ENCODE assay signal across 8 cellular contexts in the genomic region with DNA sequence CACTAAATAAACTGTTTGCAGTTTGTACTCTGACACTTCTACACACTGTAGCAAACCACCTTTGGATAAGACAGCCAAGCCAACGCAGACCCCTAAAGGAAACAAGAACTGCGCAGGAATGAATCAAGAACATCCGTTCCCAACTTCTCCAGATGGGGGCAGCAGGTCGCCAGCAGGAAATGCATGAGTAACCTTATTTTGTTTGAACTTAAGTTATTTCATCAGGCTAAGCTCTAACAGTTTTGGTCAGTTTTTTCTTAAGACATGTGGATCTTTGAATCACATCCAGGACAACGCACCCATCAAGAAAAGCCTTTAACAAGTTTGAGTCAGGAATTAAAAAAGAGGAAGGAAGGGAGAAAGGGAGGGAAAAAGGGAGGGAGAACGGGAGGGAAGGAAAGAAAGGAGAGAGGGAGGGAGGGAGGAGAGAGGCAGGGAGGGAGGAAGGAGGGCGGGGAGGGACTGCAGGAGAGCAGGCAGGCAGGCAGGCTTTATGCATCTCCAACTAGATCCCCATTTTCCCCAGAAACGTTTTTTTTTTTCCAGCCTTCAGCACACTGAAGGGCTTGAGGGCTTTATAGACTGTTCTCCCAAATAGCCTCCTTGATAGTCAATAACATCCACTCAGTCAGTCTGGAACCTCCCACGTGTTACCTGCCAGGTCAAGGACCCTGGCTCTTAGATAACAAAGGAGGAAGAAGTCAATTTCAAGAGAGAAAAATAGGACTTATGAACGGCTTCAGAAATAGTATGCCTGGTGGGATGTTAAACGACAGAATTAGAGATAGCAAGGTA. TPM values are rescaled to one million over a fixed set of nuclear protein-coding genes. Genes with fewer than 3 reads are reported as not detected.
DNase-seq lines count a peak whose midpoint lies in the region; ATAC-seq, FAIRE-seq and TF ChIP-seq lines count a peak whose summit lies in the region.

No MANE protein-coding gene starts in this region.

- CTCF ChIA-PET in WTC11 (lab: Charles Lee), result interaction anchor here (0.6 to 6.3 kb wide), 43 partner anchors 9 to 957 kb away, joined by 3 to 358 read pairs (median 5); a partner anchor contains a TSS

- FAIRE-seq in islet of Langerhans (lab: Jason Lieb, UNC), result peak; percentile 86

- H3K4me3 ChIP-seq in cardiac fibroblast (replicated peaks in 1 of 2; ENCODE audit: low read depth in 2 of 2, low read length in 2 of 2), result peak overlapping the region; percentile 8 to 41

- POLR2A ChIA-PET in WTC11 (lab: Charles Lee), result no interaction called here

- ATAC-seq in WTC11 (peak; percentile 79), HG03342 (IDR thresholded peaks at IDR 0.05; ENCODE audit: unreplicated experiment) (no peak)

- no peaks in the 10 kb centered on the region for H3K9me3 Mint-ChIP-seq in WTC11

- peaks cover 23% of the 10 kb centered on the region for H3K4me1 Mint-ChIP-seq in WTC11

- peak; percentile 24; the same call in 1 of the 2 replicates for TF ChIP-seq CTCF in WTC11 (IDR thresholded peaks at IDR 0.05)
- TF ChIP-seq CTCF in cardiac fibroblast (IDR thresholded peaks at IDR 0.05; ENCODE audit: low read depth, low read length), result peak; percentile 79

- H3K27ac Mint-ChIP-seq in WTC11, result peak overlapping the region; percentile 94

- H3K4me3 Mint-ChIP-seq in WTC11, result peak overlapping the region; percentile 73

- DNase-seq in activated gamma-delta T cell treated with Interleukin-2 at 50 U/mL for 16 hours (peak; percentile 62), activated gamma-delta T cell (lab: John Stamatoyannopoulos, UW) (no peak), NCI-H2171 treated with DMSO at 0.1 percent for 48 hours (lab: John Stamatoyannopoulos, UW) (peak; percentile 67), WTC11 (ENCODE audit: low spot score) (peak; percentile 76), cardiac fibroblast (ENCODE audit: low read depth in 2 of 2) (peak; percentile 85 to 91)
- peak; percentile 50 to 72 (median 57) for DNase-seq in stimulated activated CD4-positive, alpha-beta T cell treated with anti-CD3 and anti-CD28 coated beads, Interleukin-12 subunit alpha, Interleukin-12 subunit beta, amount 100 ng/mL, for 48 hours (ENCODE audit: low read depth in 2 of 3, low spot score in 1 of 3)

- H3K36me3 Mint-ChIP-seq in WTC11, result no peaks in the 10 kb centered on the region

- H3K27me3 Mint-ChIP-seq in WTC11 (ENCODE audit: low read depth), result no peaks in the 10 kb centered on the region

TF ChIP-seq in WTC11, 78 proteins besides CTCF, POLR2A, EP300 and RAD21 (continues in another document):
- TF ChIP-seq ZNF138 (CRISPR knock-in tag; conservative IDR thresholded peaks at IDR 0.05) (no peak), NFATC4 (CRISPR knock-in tag; IDR thresholded peaks at IDR 0.05) (no peak), GRHL2 (CRISPR knock-in tag; IDR thresholded peaks at IDR 0.05; ENCODE audit: insufficient replicate concordance, severe bottlenecking) (no peak), SMAD3 (CRISPR knock-in tag; IDR thresholded peaks at IDR 0.05; ENCODE audit: borderline replicate concordance) (no peak), ZNF121 (CRISPR knock-in tag; IDR thresholded peaks at IDR 0.05) (no peak), CBFB (CRISPR knock-in tag; IDR thresholded peaks at IDR 0.05; ENCODE audit: low read depth) (no peak), NR1H2 (CRISPR knock-in tag; IDR thresholded peaks at IDR 0.05) (no peak), ZNF317 (CRISPR knock-in tag; IDR thresholded peaks at IDR 0.05; ENCODE audit: borderline replicate concordance, low read depth) (no peak), TP53 (CRISPR knock-in tag; IDR thresholded peaks at IDR 0.05) (no peak), MXD4 (CRISPR knock-in tag; IDR thresholded peaks at IDR 0.05; ENCODE audit: borderline replicate concordance) (no peak)
- TF ChIP-seq, protein P1, sequence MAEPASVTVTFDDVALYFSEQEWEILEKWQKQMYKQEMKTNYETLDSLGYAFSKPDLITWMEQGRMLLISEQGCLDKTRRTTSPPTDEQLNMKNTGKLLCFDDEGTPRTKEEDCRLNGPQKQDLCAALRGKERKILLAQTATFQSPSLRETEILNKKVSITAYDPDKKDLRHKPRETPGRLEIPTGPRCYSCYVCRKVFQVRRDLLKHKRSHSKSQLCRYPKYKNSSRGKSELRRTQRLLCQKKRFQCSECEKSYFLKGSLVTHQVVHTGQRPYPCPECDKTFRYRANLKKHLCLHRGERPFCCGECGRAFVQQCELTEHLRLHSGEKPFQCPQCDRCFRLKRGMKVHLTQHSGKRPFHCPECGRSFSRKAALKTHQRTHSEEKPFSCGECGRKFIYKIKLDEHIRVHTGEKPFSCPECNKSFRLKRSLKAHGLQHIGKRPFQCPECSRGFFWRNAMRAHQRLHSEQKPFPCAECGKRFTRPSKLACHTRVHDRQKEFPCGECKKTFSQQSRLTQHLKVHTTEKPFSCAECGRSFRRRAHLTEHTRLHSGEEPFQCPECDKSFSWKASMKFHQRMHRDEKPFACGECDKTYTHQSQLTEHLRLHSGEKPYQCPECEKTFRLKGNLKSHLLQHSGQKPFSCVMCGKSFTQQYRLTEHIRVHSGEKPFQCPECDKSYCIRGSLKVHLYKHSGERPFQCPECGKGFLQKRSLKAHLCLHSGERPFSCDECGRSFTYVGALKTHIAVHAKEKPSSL (CRISPR knock-in tag; conservative IDR thresholded peaks at IDR 0.05), result no peak
- TF ChIP-seq, protein P2, sequence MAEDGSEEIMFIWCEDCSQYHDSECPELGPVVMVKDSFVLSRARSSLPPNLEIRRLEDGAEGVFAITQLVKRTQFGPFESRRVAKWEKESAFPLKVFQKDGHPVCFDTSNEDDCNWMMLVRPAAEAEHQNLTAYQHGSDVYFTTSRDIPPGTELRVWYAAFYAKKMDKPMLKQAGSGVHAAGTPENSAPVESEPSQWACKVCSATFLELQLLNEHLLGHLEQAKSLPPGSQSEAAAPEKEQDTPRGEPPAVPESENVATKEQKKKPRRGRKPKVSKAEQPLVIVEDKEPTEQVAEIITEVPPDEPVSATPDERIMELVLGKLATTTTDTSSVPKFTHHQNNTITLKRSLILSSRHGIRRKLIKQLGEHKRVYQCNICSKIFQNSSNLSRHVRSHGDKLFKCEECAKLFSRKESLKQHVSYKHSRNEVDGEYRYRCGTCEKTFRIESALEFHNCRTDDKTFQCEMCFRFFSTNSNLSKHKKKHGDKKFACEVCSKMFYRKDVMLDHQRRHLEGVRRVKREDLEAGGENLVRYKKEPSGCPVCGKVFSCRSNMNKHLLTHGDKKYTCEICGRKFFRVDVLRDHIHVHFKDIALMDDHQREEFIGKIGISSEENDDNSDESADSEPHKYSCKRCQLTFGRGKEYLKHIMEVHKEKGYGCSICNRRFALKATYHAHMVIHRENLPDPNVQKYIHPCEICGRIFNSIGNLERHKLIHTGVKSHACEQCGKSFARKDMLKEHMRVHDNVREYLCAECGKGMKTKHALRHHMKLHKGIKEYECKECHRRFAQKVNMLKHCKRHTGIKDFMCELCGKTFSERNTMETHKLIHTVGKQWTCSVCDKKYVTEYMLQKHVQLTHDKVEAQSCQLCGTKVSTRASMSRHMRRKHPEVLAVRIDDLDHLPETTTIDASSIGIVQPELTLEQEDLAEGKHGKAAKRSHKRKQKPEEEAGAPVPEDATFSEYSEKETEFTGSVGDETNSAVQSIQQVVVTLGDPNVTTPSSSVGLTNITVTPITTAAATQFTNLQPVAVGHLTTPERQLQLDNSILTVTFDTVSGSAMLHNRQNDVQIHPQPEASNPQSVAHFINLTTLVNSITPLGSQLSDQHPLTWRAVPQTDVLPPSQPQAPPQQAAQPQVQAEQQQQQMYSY (CRISPR knock-in tag; IDR thresholded peaks at IDR 0.05), result no peak
- TF ChIP-seq, protein P3, sequence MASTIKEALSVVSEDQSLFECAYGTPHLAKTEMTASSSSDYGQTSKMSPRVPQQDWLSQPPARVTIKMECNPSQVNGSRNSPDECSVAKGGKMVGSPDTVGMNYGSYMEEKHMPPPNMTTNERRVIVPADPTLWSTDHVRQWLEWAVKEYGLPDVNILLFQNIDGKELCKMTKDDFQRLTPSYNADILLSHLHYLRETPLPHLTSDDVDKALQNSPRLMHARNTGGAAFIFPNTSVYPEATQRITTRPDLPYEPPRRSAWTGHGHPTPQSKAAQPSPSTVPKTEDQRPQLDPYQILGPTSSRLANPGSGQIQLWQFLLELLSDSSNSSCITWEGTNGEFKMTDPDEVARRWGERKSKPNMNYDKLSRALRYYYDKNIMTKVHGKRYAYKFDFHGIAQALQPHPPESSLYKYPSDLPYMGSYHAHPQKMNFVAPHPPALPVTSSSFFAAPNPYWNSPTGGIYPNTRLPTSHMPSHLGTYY (CRISPR knock-in tag; IDR thresholded peaks at IDR 0.05), result no peak
- TF ChIP-seq, protein P4, sequence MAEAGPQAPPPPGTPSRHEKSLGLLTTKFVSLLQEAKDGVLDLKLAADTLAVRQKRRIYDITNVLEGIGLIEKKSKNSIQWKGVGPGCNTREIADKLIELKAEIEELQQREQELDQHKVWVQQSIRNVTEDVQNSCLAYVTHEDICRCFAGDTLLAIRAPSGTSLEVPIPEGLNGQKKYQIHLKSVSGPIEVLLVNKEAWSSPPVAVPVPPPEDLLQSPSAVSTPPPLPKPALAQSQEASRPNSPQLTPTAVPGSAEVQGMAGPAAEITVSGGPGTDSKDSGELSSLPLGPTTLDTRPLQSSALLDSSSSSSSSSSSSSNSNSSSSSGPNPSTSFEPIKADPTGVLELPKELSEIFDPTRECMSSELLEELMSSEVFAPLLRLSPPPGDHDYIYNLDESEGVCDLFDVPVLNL (CRISPR knock-in tag; IDR thresholded peaks at IDR 0.05; ENCODE audit: borderline replicate concordance, low read depth), result no peak

RNA-seq across cellular contexts. Expression of a gene that starts 22.2 kb away (rescaled TPM):
- total RNA-seq in WTC11 (2021), result 1.1 to 1.2 TPM (median 1.1 TPM) in 3 replicates
